19 cellular contexts compared by ENCODE assay signal in genomic region chr16:88301886-88302285, GRCh38.
"Had no signal": no experiment of that assay in that cellular context is flagged by ENCODE, and none has a peak within 500 bp of the region (broad histone marks: within the 10 kb centered on the region; RNA-seq: fewer than 3 reads in every experiment).

No MANE protein-coding gene starts in this region.

- H3K4me1 Mint-ChIP-seq: endodermal cell, memory B cell, T-helper 17 cell had no signal

- DNase-seq: activated CD4-positive, alpha-beta T cell treated with anti-CD3 and anti-CD28 coated beads, Interleukin-2, amount 50 U/mL, for 48 hours; activated naive CD4-positive, alpha-beta T cell treated with anti-CD3 and anti-CD28 coated beads, Interleukin-2, amount 50 U/mL, for 16 hours; activated T-cell treated with anti-CD3 and anti-CD28 coated beads, Interleukin-2, amount 50 U/mL, for 1 hour; dorsolateral prefrontal cortex; endodermal cell; erythroblast; islet precursor cell; small intestine; stimulated activated CD4-positive, alpha-beta T cell treated with anti-CD3 and anti-CD28 coated beads, Interleukin-4, amount 100 ng/mL, for 4 hours; stimulated activated CD8-positive, alpha-beta memory T cell treated with anti-CD3 and anti-CD28 coated beads, Interleukin-4, amount 100 ng/mL, for 48 hours; stimulated activated naive CD8-positive, alpha-beta T cell treated with anti-CD3 and anti-CD28 coated beads, Interleukin-15, Interleukin-2, amounts not matched to agents 100 U/mL and 50 U/mL, for 24 hours; T-helper 17 cell; transverse colon; WERI-Rb-1 had no signal

- H3K27ac ChIP-seq: cardiac muscle cell, dorsolateral prefrontal cortex, gastroesophageal sphincter, left lung, parathyroid adenoma, transverse colon, WERI-Rb-1 had no signal

- H3K4me3 ChIP-seq: cardiac muscle cell, dorsolateral prefrontal cortex, gastroesophageal sphincter, left lung, transverse colon had no signal

- ATAC-seq: gastroesophageal sphincter; left lung; stimulated activated naive CD8-positive, alpha-beta T cell treated with anti-CD3 and anti-CD28 coated beads, Interleukin-15, Interleukin-2, amounts not matched to agents 100 U/mL and 50 U/mL, for 24 hours; T-helper 17 cell had no signal

- H3K79me2 ChIP-seq: parathyroid adenoma had no signal

- H2AFZ ChIP-seq: parathyroid adenoma had no signal

- H3K9me3 ChIP-seq: transverse colon had no signal

- H3K9ac ChIP-seq: parathyroid adenoma had no signal

- H3K27ac Mint-ChIP-seq: endodermal cell, memory B cell, T-helper 17 cell had no signal

- H3K27me3 ChIP-seq: cardiac muscle cell, transverse colon had no signal

- H3K4me1 ChIP-seq: parathyroid adenoma had no signal

- H3K36me3 Mint-ChIP-seq: memory B cell had no signal

- H3K36me3 ChIP-seq: cardiac muscle cell, gastroesophageal sphincter, left lung, transverse colon, WERI-Rb-1 had no signal

- H3K4me3 Mint-ChIP-seq: endodermal cell, memory B cell, T-helper 17 cell had no signal
